25 cellular contexts compared by ENCODE assay signal in the genomic region with DNA sequence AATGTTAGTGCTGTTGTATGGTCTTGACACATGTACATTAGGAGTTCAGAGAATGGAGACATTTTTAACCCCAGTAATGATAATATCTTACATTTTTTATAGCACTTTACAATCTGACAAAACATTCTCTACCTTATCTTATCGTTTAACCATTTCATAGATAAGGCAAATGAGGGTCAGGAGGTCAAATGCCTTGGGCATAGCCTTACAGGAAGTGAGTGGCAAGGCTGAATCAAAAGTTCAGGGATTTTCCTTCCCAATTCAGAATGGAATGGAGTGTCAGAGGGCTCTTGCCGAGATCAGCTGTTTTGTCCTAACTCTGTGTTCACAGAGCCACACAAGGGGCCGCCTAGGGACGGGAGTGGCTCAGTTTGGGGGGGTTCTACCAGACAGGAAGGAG. TPM values are rescaled to one million over a fixed set of nuclear protein-coding genes. Genes with fewer than 3 reads are reported as not detected.
DNase-seq lines count a peak whose midpoint lies in the region; ATAC-seq and TF ChIP-seq lines count a peak whose summit lies in the region.
"Had no signal": no experiment of that assay in that cellular context is flagged by ENCODE, and none has a peak within 500 bp of the region (broad histone marks: within the 10 kb centered on the region; RNA-seq: fewer than 3 reads in every experiment).

No MANE protein-coding gene starts in this region.

- no peak overlapping the region for H4K91ac ChIP-seq in H9 (ENCODE audit: insufficient read length, low read depth, low read length)

- H3K4me1 ChIP-seq in PC-9 (replicated peaks; ENCODE audit: insufficient read depth) (peaks cover 7% of the 10 kb centered on the region), hepatocyte (ENCODE audit: insufficient read depth) (peaks cover 2% of the 10 kb centered on the region), spleen (peaks cover 0 to 21% (median 2%) of the 10 kb centered on the region in 6 donors), H9 (ENCODE audit: insufficient read depth, low read length) (no peaks in the 10 kb centered on the region)

- H3K23ac ChIP-seq in H9 (ENCODE audit: insufficient read length, low read depth, low read length) = no peak overlapping the region

- peaks cover 0 to 9% (median 6%) of the 10 kb centered on the region in 3 experiments; a peak in 4 of 7 replicates for H3K36me3 Mint-ChIP-seq in H9 (ENCODE audit: insufficient read depth in 1 of 3, low read depth in 3 of 3)
- H3K36me3 Mint-ChIP-seq: T-cell had no signal

- H2AK5ac ChIP-seq in H9 (ENCODE audit: insufficient read length, low read length) = no peak overlapping the region

- TF ChIP-seq POLR2A in spleen (IDR thresholded peaks at IDR 0.05) = no peak

- peaks cover 4% of the 10 kb centered on the region for H3K27me3 Mint-ChIP-seq in H9 (ENCODE audit: low read depth)
- H3K27me3 Mint-ChIP-seq in stimulated activated naive CD8-positive, alpha-beta T cell treated with anti-CD3 and anti-CD28 coated beads, Interleukin-15, amount 100 ng/mL, for 72 hours = peaks cover 7% of the 10 kb centered on the region

- H3T11ph ChIP-seq in H9 (ENCODE audit: low read length) = no peak overlapping the region

- BruUV-seq in PC-9 (replicated peaks; lab: Mats Ljungman, UMichigan) = no TSS peak

- H3K4me1 Mint-ChIP-seq in H9 = no peaks in the 10 kb centered on the region
- no peaks in the 10 kb centered on the region for H3K4me1 Mint-ChIP-seq in stimulated activated naive CD8-positive, alpha-beta T cell treated with anti-CD3 and anti-CD28 coated beads, Interleukin-15, amount 100 ng/mL, for 72 hours
- H3K4me1 Mint-ChIP-seq: CD8-positive, alpha-beta memory T cell; IgD-negative memory B cell; T-cell had no signal

- H3K14ac ChIP-seq in H9 (ENCODE audit: insufficient read depth, low read length) = no peak overlapping the region

- POLR2A ChIA-PET in PC-9 (lab: Charles Lee; ENCODE audit: unreplicated experiment) = no interaction called here

- no peak overlapping the region for H3K27ac Mint-ChIP-seq in H9
- no peak overlapping the region for H3K27ac Mint-ChIP-seq in stimulated activated naive CD8-positive, alpha-beta T cell treated with anti-CD3 and anti-CD28 coated beads, Interleukin-15, amount 100 ng/mL, for 72 hours
- H3K27ac Mint-ChIP-seq: CD8-positive, alpha-beta memory T cell; IgD-negative memory B cell; T-cell had no signal

- CTCF ChIA-PET in PC-9 (lab: Charles Lee) = no interaction called here

- peak; percentile 40 for DNase-seq in ELF-1 (ENCODE audit: low read depth, low spot score)
- no peak for DNase-seq in PC-9
- no peak for DNase-seq in hepatocyte (ENCODE audit: low spot score)
- DNase-seq in spleen = peak; percentile 75
- DNase-seq in H9 = no peak
- no peak for DNase-seq in stimulated activated naive CD8-positive, alpha-beta T cell treated with anti-CD3 and anti-CD28 coated beads, Interleukin-15, amount 100 ng/mL, for 72 hours
- DNase-seq: C1 segment of cervical spinal cord; CD8-positive, alpha-beta memory T cell; DND-41; GF-D8; Karpas-422; MM.1S; NCI-H1105 treated with DMSO at 0.1 percent for 48 hours; NCI-H187 treated with DMSO at 0.1 percent for 48 hours; NCI-H2227 treated with DMSO at 0.1 percent for 48 hours; NCI-H524; NCI-H82; SIG-M5; T-cell had no signal

- H2BK120ac ChIP-seq in H9 (ENCODE audit: low read depth, low read length, poor library complexity, severe bottlenecking) = no peak overlapping the region

- no peak overlapping the region for H3K4ac ChIP-seq in H9 (ENCODE audit: low read depth, low read length)

- H3K4me2 ChIP-seq in PC-9 (peak overlapping the region; percentile 29; the same call in 1 of the 2 replicates), hepatocyte (peak overlapping the region; percentile 31), H9 (ENCODE audit: insufficient read depth, insufficient read length, low read length) (no peak overlapping the region)

- H3K9me3 Mint-ChIP-seq in H9 = peaks cover 7 to 16% of the 10 kb centered on the region in 2 experiments
- H3K9me3 Mint-ChIP-seq in stimulated activated naive CD8-positive, alpha-beta T cell treated with anti-CD3 and anti-CD28 coated beads, Interleukin-15, amount 100 ng/mL, for 72 hours = peaks cover 9 to 11% of the 10 kb centered on the region in 2 donors

- no peaks in the 10 kb centered on the region for H3F3A ChIP-seq in PC-9 (ENCODE audit: insufficient read depth, low read depth)

- no peaks in the 10 kb centered on the region for H4K20me1 ChIP-seq in PC-9 (ENCODE audit: insufficient read depth)
- no peaks in the 10 kb centered on the region for H4K20me1 ChIP-seq in hepatocyte (ENCODE audit: insufficient read depth, poor library complexity, severe bottlenecking)
- H4K20me1 ChIP-seq in H9 (ENCODE audit: control insufficient read depth, insufficient read depth, insufficient read length) = no peaks in the 10 kb centered on the region

- no peak overlapping the region for H2BK20ac ChIP-seq in H9 (ENCODE audit: low read depth, low read length, poor library complexity, severe bottlenecking)

- H3K79me1 ChIP-seq in H9 (ENCODE audit: insufficient read depth, low read depth, low read length, poor library complexity, severe bottlenecking) = no peaks in the 10 kb centered on the region

- ATAC-seq in stimulated activated naive CD8-positive, alpha-beta T cell treated with anti-CD3 and anti-CD28 coated beads, Interleukin-15, amount 100 ng/mL, for 72 hours = no peak
- ATAC-seq in GM18861 (IDR thresholded peaks at IDR 0.05; ENCODE audit: unreplicated experiment) = no peak
- ATAC-seq: GM12878, SK-N-SH treated with all-trans-retinoic acid at 6 μM for 48 hours, T-cell had no signal

- H3K79me2 ChIP-seq in PC-9 (ENCODE audit: low read depth) (no peaks in the 10 kb centered on the region), hepatocyte (no peaks in the 10 kb centered on the region), H9 (ENCODE audit: insufficient read depth, low read length) (no peaks in the 10 kb centered on the region)

- H3K36me3 ChIP-seq in PC-9 (ENCODE audit: low read depth) (no peaks in the 10 kb centered on the region), hepatocyte (replicated peaks; ENCODE audit: insufficient read depth, low read depth) (no peaks in the 10 kb centered on the region), spleen (no peaks in the 10 kb centered on the region)

- no peak overlapping the region for H2BK15ac ChIP-seq in H9 (ENCODE audit: low read depth, low read length)

- H2BK12ac ChIP-seq in H9 (ENCODE audit: insufficient read length, low read depth, low read length) = no peak overlapping the region

- H3K4me3 ChIP-seq in PC-9 (no peak overlapping the region), hepatocyte (no peak overlapping the region), spleen (no peak overlapping the region)
- H3K4me3 ChIP-seq: GM12878 had no signal

- H3K9me2 ChIP-seq in PC-9 (ENCODE audit: insufficient read depth) (no peaks in the 10 kb centered on the region), hepatocyte (replicated peaks; ENCODE audit: insufficient read depth) (no peaks in the 10 kb centered on the region)

- H3K27ac ChIP-seq in PC-9 (no peak overlapping the region), hepatocyte (peak overlapping the region; percentile 42), spleen (peak overlapping the region in 6 of 8 donors; percentile 7 to 54 (median 35)), H9 (ENCODE audit: insufficient read length, low read depth, low read length) (no peak overlapping the region)
- H3K27ac ChIP-seq: HL-60, RWPE1 had no signal

- H2BK5ac ChIP-seq in H9 (ENCODE audit: insufficient read length, low read length) = no peak overlapping the region

- H3K9ac ChIP-seq in H9 (ENCODE audit: extremely low read depth, insufficient read length, low read length) = no peak overlapping the region

- no peak overlapping the region for H3K18ac ChIP-seq in H9 (ENCODE audit: insufficient read length, low read depth, low read length)

- no peak overlapping the region for H3K56ac ChIP-seq in H9 (ENCODE audit: insufficient read length, low read depth, low read length)

- H3K4me3 Mint-ChIP-seq in H9 = no peak overlapping the region
- H3K4me3 Mint-ChIP-seq in stimulated activated naive CD8-positive, alpha-beta T cell treated with anti-CD3 and anti-CD28 coated beads, Interleukin-15, amount 100 ng/mL, for 72 hours = no peak overlapping the region
- H3K4me3 Mint-ChIP-seq: CD8-positive, alpha-beta memory T cell; T-cell had no signal

- no peak overlapping the region for H4K5ac ChIP-seq in H9 (ENCODE audit: insufficient read length, low read depth, low read length)

- TF ChIP-seq CTCF in PC-9 (conservative IDR thresholded peaks at IDR 0.05) (no peak), hepatocyte (IDR thresholded peaks at IDR 0.05; ENCODE audit: poor library complexity) (no peak), spleen (IDR thresholded peaks at IDR 0.05 in 8 of 11, conservative IDR thresholded peaks at IDR 0.05 in 3 of 11) (no peak), H9 (conservative IDR thresholded peaks at IDR 0.05) (no peak)

- no peaks in the 10 kb centered on the region for H3K23me2 ChIP-seq in H9 (ENCODE audit: insufficient read length, low read depth, low read length, poor library complexity, severe bottlenecking)

- intact Hi-C loops in PC-9 (cut with micrococcal nuclease; ENCODE audit: unreplicated experiment) (no loop called here), spleen (cut with DNase I; ENCODE audit: low total_unique reads) (no loop called here)

- H2AFZ ChIP-seq in PC-9 (no peak overlapping the region), hepatocyte (peak overlapping the region; percentile 0), H9 (ENCODE audit: low read length) (no peak overlapping the region)

- 0 out of 2 replicates have a peak, but pooled peaks cover 9% of the 10 kb centered on the region for H3K9me3 ChIP-seq in PC-9 (ENCODE audit: insufficient read depth, low read depth)
- H3K9me3 ChIP-seq in hepatocyte (ENCODE audit: low read depth) = no peaks in the 10 kb centered on the region
- H3K9me3 ChIP-seq in spleen = peaks cover 0 to 19% (median 4%) of the 10 kb centered on the region in 8 donors
- H3K9me3 ChIP-seq in H9 (ENCODE audit: control insufficient read depth, low read depth, low read length) = no peaks in the 10 kb centered on the region

- H4K8ac ChIP-seq in H9 (replicated peaks; ENCODE audit: insufficient read length, low read depth, low read length) = no peak overlapping the region

- 18% methylated on average over 4 of the region's 4 CpGs for WGBS in hepatocyte (ENCODE audit: low lambda C conversion rate, missing lambda C conversion rate)
- 45 to 70% (median 54%) methylated on average over 4 of the region's 4 CpGs for WGBS in spleen, 5 donors
- no CpG with 5 or more reads among the region's 4 CpGs for WGBS in H9 (ENCODE audit: extremely low coverage, insufficient read length, low lambda C conversion rate)

- H3K27me3 ChIP-seq in PC-9 (ENCODE audit: insufficient read depth, low read depth) = no peaks in the 10 kb centered on the region
- H3K27me3 ChIP-seq in hepatocyte = no peaks in the 10 kb centered on the region
- no peaks in the 10 kb centered on the region for H3K27me3 ChIP-seq in spleen (replicated peaks in 1 of 7)
- no peaks in the 10 kb centered on the region for H3K27me3 ChIP-seq in H9 (ENCODE audit: insufficient read depth, low read length)

RNA-seq across cellular contexts. Expression of gene AK4, which starts 57.6 kb away (rescaled TPM):
- total RNA-seq in PC-9 (2021) (16.5 and 17.6 TPM in 2 replicates), hepatocyte (76.1 and 82.7 TPM in 2 replicates), spleen (10 to 100 TPM in 1 of 7 donors, 1 to 10 TPM in 6; 2.2 to 15.1 (median 5.4) TPM), H9 (2021) (45.2 and 45.6 TPM in 2 replicates)
- polyA plus RNA-seq in hepatocyte (50.5 and 61.5 TPM in 2 replicates), spleen (under 1 TPM; 0.46 to 0.91 (median 0.74) TPM)

Comparison
In these comparisons a context has a peak if more than half of its experiments do, and no peak if none do; other contexts are left out.
1. DNase-seq: peak in ELF-1 (single experiment) and spleen (single experiment); none in PC-9 (0 of 2), hepatocyte (single experiment), H9 (single experiment) and stimulated activated naive CD8-positive, alpha-beta T cell treated with anti-CD3 and anti-CD28 coated beads, Interleukin-15, amount 100 ng/mL, for 72 hours (0 of 2).
2. H3K27ac ChIP-seq: peak in hepatocyte (single experiment) and spleen (6 of 8); none in PC-9 (single experiment) and H9 (single experiment).